Comparison of ENCODE assay signal across 1 cellular context in genomic region chr10:31927597-31928530, GRCh38.
A peak's percentile ranks its signal among the peaks of the same experiment; 100 is the strongest.
TF ChIP-seq lines count a peak whose summit lies in the region.

No MANE protein-coding gene starts in this region.

TF ChIP-seq in K562, 482 proteins besides CTCF, POLR2A, EP300 and RAD21 (continued from another document and continues in another):
- TF ChIP-seq OTX1 (CRISPR knock-in tag; IDR thresholded peaks at IDR 0.05) (no peak), ZNF384 (IDR thresholded peaks at IDR 0.05; ENCODE audit: low read depth, low read length) (no peak), USF2 (CRISPR knock-in tag; IDR thresholded peaks at IDR 0.05) (no peak), NFYB (IDR thresholded peaks at IDR 0.05; ENCODE audit: extremely low read depth, insufficient read length) (no peak), KAT8 (IDR thresholded peaks at IDR 0.05; ENCODE audit: low read depth) (no peak), ZNF197 (CRISPR knock-in tag; IDR thresholded peaks at IDR 0.05; ENCODE audit: low read depth) (no peak), NR0B1 (IDR thresholded peaks at IDR 0.05; ENCODE audit: partially characterized antibody) (no peak), TBL1XR1 (IDR thresholded peaks at IDR 0.05; ENCODE audit: low read length in 2 of 2) (no peak), ZNF282 (CRISPR knock-in tag; IDR thresholded peaks at IDR 0.05) (no peak), ZC3H8 (IDR thresholded peaks at IDR 0.05) (no peak), RBBP5 (IDR thresholded peaks at IDR 0.05; ENCODE audit: borderline replicate concordance, insufficient read depth, low read length, poor library complexity, severe bottlenecking) (peak; percentile 7), CBX3 (IDR thresholded peaks at IDR 0.05; ENCODE audit: borderline replicate concordance in 1 of 2, low read length in 2 of 2) (no peak; a peak in 1 of 3 replicates), IFI16 (CRISPR knock-in tag; IDR thresholded peaks at IDR 0.05) (no peak), CEBPG (CRISPR knock-in tag; IDR thresholded peaks at IDR 0.05) (no peak), CEBPG (tag; conservative IDR thresholded peaks at IDR 0.05 in 1 of 2, IDR thresholded peaks at IDR 0.05 in 1 of 2) (no peak), MCM3 (IDR thresholded peaks at IDR 0.05) (no peak), ZBTB7A (IDR thresholded peaks at IDR 0.05; ENCODE audit: borderline replicate concordance, control insufficient read depth, low read depth, low read length) (peak; percentile 75; the same call in 1 of the 2 replicates), CEBPZ (IDR thresholded peaks at IDR 0.05; ENCODE audit: borderline replicate concordance, low read depth, low read length) (no peak), ZNF217 (CRISPR knock-in tag; IDR thresholded peaks at IDR 0.05) (no peak), TCF3 (CRISPR knock-in tag; IDR thresholded peaks at IDR 0.05) (peak; percentile 22; the same call in 1 of the 2 replicates), EP400 (IDR thresholded peaks at IDR 0.05) (0 out of 2 replicates have a peak, but pooled peaks have one; percentile 22), HDAC2 (IDR thresholded peaks at IDR 0.05) (0 out of 2 replicates have a peak, but pooled peaks have one; percentile 21), AFF1 (IDR thresholded peaks at IDR 0.05; ENCODE audit: low read depth in 1 of 2, partially characterized antibody in 2 of 2) (no peak), ARID3A (IDR thresholded peaks at IDR 0.05; ENCODE audit: borderline replicate concordance, low read depth, low read length) (no peak), ZNF778 (CRISPR knock-in tag; IDR thresholded peaks at IDR 0.05) (no peak), POLR2B (IDR thresholded peaks at IDR 0.05; ENCODE audit: low read depth, partially characterized antibody) (no peak), PRMT5 (CRISPR knock-in tag; IDR thresholded peaks at IDR 0.05) (no peak), FOXP1 (CRISPR knock-in tag; IDR thresholded peaks at IDR 0.05) (peak; percentile 76; the same call in 1 of the 2 replicates), NELFE (IDR thresholded peaks at IDR 0.05; ENCODE audit: insufficient read depth, insufficient read length) (no peak), ARID1B (IDR thresholded peaks at IDR 0.05) (peak; percentile 35; the same call in 1 of the 2 replicates), CBFB (CRISPR knock-in tag; IDR thresholded peaks at IDR 0.05) (no peak; the same call in 1 of the 2 replicates), IRF9 (tag; IDR thresholded peaks at IDR 0.05) (no peak), CLOCK (CRISPR knock-in tag; IDR thresholded peaks at IDR 0.05; ENCODE audit: borderline replicate concordance) (no peak), ZNF589 (CRISPR knock-in tag; IDR thresholded peaks at IDR 0.05; ENCODE audit: low read depth) (no peak), THRA (IDR thresholded peaks at IDR 0.05) (no peak), CREBBP (IDR thresholded peaks at IDR 0.05; ENCODE audit: low read depth, low read length) (no peak), FOXA1 (IDR thresholded peaks at IDR 0.05; ENCODE audit: borderline replicate concordance) (no peak), SIRT6 (IDR thresholded peaks at IDR 0.05; ENCODE audit: low read depth, low read length) (no peak), GTF3C2 (IDR thresholded peaks at IDR 0.05; ENCODE audit: borderline replicate concordance, extremely low read depth, insufficient read length) (no peak), ZKSCAN1 (IDR thresholded peaks at IDR 0.05; ENCODE audit: low read depth, low read length) (no peak)
